ENCODE assay signal across 39 cellular contexts in the genomic region with DNA sequence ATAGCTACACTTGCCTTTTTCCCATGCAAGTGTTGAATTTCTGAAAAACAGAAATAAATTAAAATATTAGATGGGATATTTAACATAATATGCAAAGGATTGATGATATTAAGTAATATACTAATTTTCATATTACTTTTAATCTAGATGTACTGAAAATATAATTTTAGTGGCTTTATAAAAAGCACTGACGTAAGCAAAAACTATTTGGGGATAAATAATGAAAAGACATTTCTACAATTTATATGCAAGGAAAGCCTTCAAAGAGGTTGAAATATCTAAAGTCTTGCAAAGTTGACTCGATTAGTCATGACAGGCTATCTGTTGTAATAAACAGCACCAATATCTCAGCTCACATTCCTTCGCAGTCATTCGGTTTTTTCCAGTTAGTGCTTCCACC.
"Had no signal": no experiment of that assay in that cellular context is flagged by ENCODE, and none has a peak within 500 bp of the region (broad histone marks: within the 10 kb centered on the region; RNA-seq: fewer than 3 reads in every experiment).

No MANE protein-coding gene starts in this region.

- H3K9me3 Mint-ChIP-seq: activated naive CD4-positive, alpha-beta T cell treated with anti-CD3 and anti-CD28 coated beads, Interleukin-2, amount 50 U/mL, for 24 hours; activated naive CD8-positive, alpha-beta T cell treated with anti-CD3 and anti-CD28 coated beads, Interleukin-2, amount 10 ng/mL, durations not matched to agents 7 days and 5 days; activated T-helper 2 cell treated with anti-CD3 and anti-CD28 coated beads, Interferon-gamma antibody, Interleukin-2, Interleukin-4, amounts not matched to agents 10 μg/mL and 5 μg/mL and 100 μg/mL, durations not matched to agents 14 hours and 24 hours and 36 hours; T-helper 1 cell treated with Interleukin-12 subunit alpha and Interleukin-12 subunit beta and Interleukin-4 antibody, amounts not matched to agents 30 μg/mL and 1 μg/mL, for 36 hours had no signal

- H3K27ac Mint-ChIP-seq: activated CD4-positive, alpha-beta memory T cell treated with anti-CD3 and anti-CD28 coated beads for 36 hours; activated CD4-positive, alpha-beta T cell treated with anti-CD3 and anti-CD28 coated beads for 36 hours; activated CD8-positive, alpha-beta memory T cell treated with anti-CD3 and anti-CD28 coated beads, Interleukin-2, amount 10 ng/mL, durations not matched to agents 7 days and 5 days; activated CD8-positive, alpha-beta T cell treated with anti-CD3 and anti-CD28 coated beads, Interleukin-2, amount 10 ng/mL, durations not matched to agents 7 days and 5 days; activated naive CD4-positive, alpha-beta T cell treated with anti-CD3 and anti-CD28 coated beads, Interleukin-2, amount 10 ng/mL, durations not matched to agents 7 days and 5 days; activated naive CD4-positive, alpha-beta T cell treated with anti-CD3 and anti-CD28 coated beads, Interleukin-2, amount 50 U/mL, for 24 hours; activated naive CD8-positive, alpha-beta T cell; activated naive CD8-positive, alpha-beta T cell treated with anti-CD3 and anti-CD28 coated beads, Interleukin-2, amount 10 ng/mL, durations not matched to agents 7 days and 5 days; activated naive CD8-positive, alpha-beta T cell treated with anti-CD3 and anti-CD28 coated beads, Interleukin-2, amount 50 U/mL, for 24 hours; activated T-cell treated with anti-CD3 and anti-CD28 coated beads, Interleukin-2, amount 50 U/mL, for 24 hours; activated T-helper 2 cell treated with anti-CD3 and anti-CD28 coated beads, Interferon-gamma antibody, Interleukin-2, Interleukin-4, amounts not matched to agents 10 μg/mL and 5 μg/mL and 100 μg/mL, durations not matched to agents 14 hours and 24 hours and 36 hours; T-helper 1 cell treated with Interleukin-12 subunit alpha and Interleukin-12 subunit beta and Interleukin-4 antibody, amounts not matched to agents 30 μg/mL and 1 μg/mL, for 36 hours; T-helper 2 cell treated with Interferon-gamma antibody and Interleukin-4, amounts not matched to agents 5 μg/mL and 100 μg/mL, for 36 hours; WTC11 had no signal

- H3K27ac ChIP-seq: body of pancreas, brain microvascular endothelial cell, breast epithelium, coronary artery, WERI-Rb-1 had no signal

- DNase-seq: activated CD4-positive, alpha-beta memory T cell treated with anti-CD3 and anti-CD28 coated beads for 36 hours; activated CD4-positive, alpha-beta T cell treated with anti-CD3 and anti-CD28 coated beads for 1 hour; activated CD4-positive, alpha-beta T cell treated with anti-CD3 and anti-CD28 coated beads for 36 hours; activated CD4-positive, alpha-beta T cell treated with anti-CD3 and anti-CD28 coated beads for 48 hours; activated CD4-positive, alpha-beta T cell treated with anti-CD3 and anti-CD28 coated beads, Interleukin-2, amount 50 U/mL, for 1 hour; activated CD4-positive, alpha-beta T cell treated with anti-CD3 and anti-CD28 coated beads, Interleukin-2, amount 50 U/mL, for 4 hours; activated CD4-positive, CD25-positive, alpha-beta regulatory T cell; activated CD8-positive, alpha-beta memory T cell treated with anti-CD3 and anti-CD28 coated beads for 24 hours; activated CD8-positive, alpha-beta memory T cell treated with anti-CD3 and anti-CD28 coated beads, Interleukin-2, amount 10 ng/mL, durations not matched to agents 7 days and 5 days; activated CD8-positive, alpha-beta memory T cell treated with anti-CD3 and anti-CD28 coated beads, Interleukin-2, amount 50 U/mL, for 48 hours; activated CD8-positive, alpha-beta T cell treated with anti-CD3 and anti-CD28 coated beads, Interleukin-2, amount 10 ng/mL, durations not matched to agents 7 days and 5 days; activated effector memory CD4-positive, alpha-beta T cell treated with Interleukin-2 at 50 U/mL for 16 hours; activated gamma-delta T cell; activated naive CD4-positive, alpha-beta T cell treated with anti-CD3 and anti-CD28 coated beads, Interleukin-2, amount 10 ng/mL, durations not matched to agents 7 days and 5 days; activated naive CD4-positive, alpha-beta T cell treated with Interleukin-2 at 50 U/mL for 16 hours; activated naive CD8-positive, alpha-beta T cell treated with anti-CD3 and anti-CD28 coated beads, Interleukin-2, amount 10 ng/mL, durations not matched to agents 7 days and 5 days; activated naive CD8-positive, alpha-beta T cell treated with anti-CD3 and anti-CD28 coated beads, Interleukin-2, amount 50 U/mL, for 24 hours; activated T-cell treated with anti-CD3 and anti-CD28 coated beads, Interleukin-2, amount 50 U/mL, for 24 hours; activated T-cell treated with anti-CD3 and anti-CD28 coated beads, Interleukin-2, amount 50 U/mL, for 48 hours; amniotic stem cell; aorta; body of pancreas; brain microvascular endothelial cell; central memory CD4-positive, alpha-beta T cell; T-helper 2 cell; T-helper 9 cell; WERI-Rb-1 had no signal

- H3K4me3 ChIP-seq: body of pancreas, breast epithelium, coronary artery had no signal

- H3K4me1 Mint-ChIP-seq: activated CD4-positive, alpha-beta T cell treated with anti-CD3 and anti-CD28 coated beads for 36 hours; activated CD8-positive, alpha-beta memory T cell treated with anti-CD3 and anti-CD28 coated beads, Interleukin-2, amount 10 ng/mL, durations not matched to agents 7 days and 5 days; activated naive CD4-positive, alpha-beta T cell treated with anti-CD3 and anti-CD28 coated beads, Interleukin-2, amount 10 ng/mL, durations not matched to agents 7 days and 5 days; activated naive CD4-positive, alpha-beta T cell treated with anti-CD3 and anti-CD28 coated beads, Interleukin-2, amount 50 U/mL, for 24 hours; activated naive CD8-positive, alpha-beta T cell treated with anti-CD3 and anti-CD28 coated beads, Interleukin-2, amount 10 ng/mL, durations not matched to agents 7 days and 5 days; activated naive CD8-positive, alpha-beta T cell treated with anti-CD3 and anti-CD28 coated beads, Interleukin-2, amount 50 U/mL, for 24 hours; WTC11 had no signal

- ATAC-seq: activated CD4-positive, alpha-beta T cell treated with anti-CD3 and anti-CD28 coated beads for 36 hours; activated CD4-positive, CD25-positive, alpha-beta regulatory T cell treated with anti-CD3 and anti-CD28 coated beads, Interleukin-2, amount 50 U/mL, for 24 hours; activated CD8-positive, alpha-beta memory T cell treated with anti-CD3 and anti-CD28 coated beads, Interleukin-2, amount 10 ng/mL, durations not matched to agents 7 days and 5 days; activated CD8-positive, alpha-beta T cell treated with anti-CD3 and anti-CD28 coated beads, Interleukin-2, amount 10 ng/mL, durations not matched to agents 7 days and 5 days; activated naive CD8-positive, alpha-beta T cell treated with anti-CD3 and anti-CD28 coated beads, Interleukin-2, amount 50 U/mL, for 24 hours; body of pancreas; WTC11 had no signal

- FAIRE-seq: astrocyte, colon, TTC549 had no signal

- H3K4me3 Mint-ChIP-seq: activated CD4-positive, alpha-beta memory T cell treated with anti-CD3 and anti-CD28 coated beads for 36 hours; activated CD4-positive, alpha-beta T cell treated with anti-CD3 and anti-CD28 coated beads for 36 hours; activated CD8-positive, alpha-beta memory T cell treated with anti-CD3 and anti-CD28 coated beads, Interleukin-2, amount 10 ng/mL, durations not matched to agents 7 days and 5 days; activated CD8-positive, alpha-beta T cell treated with anti-CD3 and anti-CD28 coated beads, Interleukin-2, amount 10 ng/mL, durations not matched to agents 7 days and 5 days; activated naive CD4-positive, alpha-beta T cell treated with anti-CD3 and anti-CD28 coated beads, Interleukin-2, amount 10 ng/mL, durations not matched to agents 7 days and 5 days; activated naive CD4-positive, alpha-beta T cell treated with anti-CD3 and anti-CD28 coated beads, Interleukin-2, amount 50 U/mL, for 24 hours; activated naive CD8-positive, alpha-beta T cell; activated naive CD8-positive, alpha-beta T cell treated with anti-CD3 and anti-CD28 coated beads, Interleukin-2, amount 10 ng/mL, durations not matched to agents 7 days and 5 days; activated naive CD8-positive, alpha-beta T cell treated with anti-CD3 and anti-CD28 coated beads, Interleukin-2, amount 50 U/mL, for 24 hours; activated T-cell treated with anti-CD3 and anti-CD28 coated beads, Interleukin-2, amount 50 U/mL, for 24 hours; T-helper 1 cell treated with Interleukin-12 subunit alpha and Interleukin-12 subunit beta and Interleukin-4 antibody, amounts not matched to agents 30 μg/mL and 1 μg/mL, for 36 hours; T-helper 2 cell treated with Interferon-gamma antibody and Interleukin-4, amounts not matched to agents 5 μg/mL and 100 μg/mL, for 36 hours; WTC11 had no signal

- H3K36me3 Mint-ChIP-seq: activated CD4-positive, alpha-beta memory T cell treated with anti-CD3 and anti-CD28 coated beads for 36 hours; activated CD8-positive, alpha-beta memory T cell treated with anti-CD3 and anti-CD28 coated beads, Interleukin-2, amount 10 ng/mL, durations not matched to agents 7 days and 5 days; activated naive CD4-positive, alpha-beta T cell treated with anti-CD3 and anti-CD28 coated beads, Interleukin-2, amount 10 ng/mL, durations not matched to agents 7 days and 5 days; activated naive CD4-positive, alpha-beta T cell treated with anti-CD3 and anti-CD28 coated beads, Interleukin-2, amount 50 U/mL, for 24 hours; activated naive CD8-positive, alpha-beta T cell; activated naive CD8-positive, alpha-beta T cell treated with anti-CD3 and anti-CD28 coated beads, Interleukin-2, amount 10 ng/mL, durations not matched to agents 7 days and 5 days; WTC11 had no signal

- H3K4me1 ChIP-seq: body of pancreas, breast epithelium had no signal

- H3K27me3 Mint-ChIP-seq: activated CD4-positive, alpha-beta memory T cell treated with anti-CD3 and anti-CD28 coated beads for 36 hours; activated CD4-positive, alpha-beta T cell treated with anti-CD3 and anti-CD28 coated beads for 36 hours; activated CD8-positive, alpha-beta memory T cell treated with anti-CD3 and anti-CD28 coated beads, Interleukin-2, amount 10 ng/mL, durations not matched to agents 7 days and 5 days; activated naive CD4-positive, alpha-beta T cell treated with anti-CD3 and anti-CD28 coated beads, Interleukin-2, amount 10 ng/mL, durations not matched to agents 7 days and 5 days; activated naive CD4-positive, alpha-beta T cell treated with anti-CD3 and anti-CD28 coated beads, Interleukin-2, amount 50 U/mL, for 24 hours; activated naive CD8-positive, alpha-beta T cell; activated naive CD8-positive, alpha-beta T cell treated with anti-CD3 and anti-CD28 coated beads, Interleukin-2, amount 10 ng/mL, durations not matched to agents 7 days and 5 days; activated naive CD8-positive, alpha-beta T cell treated with anti-CD3 and anti-CD28 coated beads, Interleukin-2, amount 50 U/mL, for 24 hours; activated T-cell treated with anti-CD3 and anti-CD28 coated beads, Interleukin-2, amount 50 U/mL, for 24 hours had no signal

- H3K9me3 ChIP-seq: body of pancreas, breast epithelium had no signal
